In genomic region chr9:13358128-13358527, GRCh38 we compare ENCODE assay signal across 16 cellular contexts.
A peak's percentile ranks its signal among the peaks of the same experiment; 100 is the strongest.
DNase-seq lines count a peak whose midpoint lies in the region; TF ChIP-seq lines count a peak whose summit lies in the region.
"Had no signal": no experiment of that assay in that cellular context is flagged by ENCODE, and none has a peak within 500 bp of the region (broad histone marks: within the 10 kb centered on the region; RNA-seq: fewer than 3 reads in every experiment).

No MANE protein-coding gene starts in this region.

- H3K27ac ChIP-seq in GM23248, result peak overlapping the region; percentile 47
- peak overlapping the region; percentile 4 for H3K27ac ChIP-seq in skeletal muscle tissue (ENCODE audit: low read depth, low read length)
- H3K27ac ChIP-seq: neural progenitor cell had no signal

- no peak overlapping the region for H3K9ac ChIP-seq in GM23248
- H3K9ac ChIP-seq in skeletal muscle tissue (ENCODE audit: low read depth in 1 of 3, low read length in 3 of 3), result no peak overlapping the region
- H3K9ac ChIP-seq: neural progenitor cell had no signal

- no peaks in the 10 kb centered on the region for H3K79me2 ChIP-seq in GM23248 (ENCODE audit: insufficient read depth)

- H3K4me1 Mint-ChIP-seq in glutamatergic neuron (ENCODE audit: low read depth, unreplicated experiment), result no peaks in the 10 kb centered on the region
- H3K4me1 Mint-ChIP-seq: CD4-positive, alpha-beta memory T cell; neural progenitor cell had no signal

- H3K27me3 Mint-ChIP-seq in glutamatergic neuron (ENCODE audit: unreplicated experiment), result no peaks in the 10 kb centered on the region

- no peaks in the 10 kb centered on the region for H3K36me3 Mint-ChIP-seq in glutamatergic neuron (ENCODE audit: unreplicated experiment)
- H3K36me3 Mint-ChIP-seq: CD4-positive, alpha-beta memory T cell; neural progenitor cell had no signal

- in situ Hi-C loops in GM23248 (cut with MboI), result no loop called here

- no peaks in the 10 kb centered on the region for H4K20me1 ChIP-seq in GM23248 (ENCODE audit: insufficient read depth)

- H3K4me2 ChIP-seq in GM23248 (ENCODE audit: unreplicated experiment), result peak overlapping the region; percentile 65
- H3K4me2 ChIP-seq: neural progenitor cell had no signal

- no peaks in the 10 kb centered on the region for H3K9me3 Mint-ChIP-seq in glutamatergic neuron (ENCODE audit: unreplicated experiment)

- TF ChIP-seq CTCF in glutamatergic neuron (IDR thresholded peaks at IDR 0.05; ENCODE audit: partially characterized antibody, unreplicated experiment), result no peak

- H3K4me1 ChIP-seq in GM23248 (ENCODE audit: insufficient read depth) (peaks cover 42% of the 10 kb centered on the region), skeletal muscle tissue (ENCODE audit: control insufficient read depth in 3 of 3, insufficient read depth in 3 of 3, low read length in 3 of 3) (peaks cover 0 to 3% (median 0%) of the 10 kb centered on the region in 3 donors)

- no peaks in the 10 kb centered on the region for H3K36me3 ChIP-seq in GM23248 (ENCODE audit: low read depth)
- H3K36me3 ChIP-seq in skeletal muscle tissue (ENCODE audit: control insufficient read depth in 3 of 3, insufficient read depth in 3 of 3, low read length in 3 of 3), result no peaks in the 10 kb centered on the region
- H3K36me3 ChIP-seq: neural progenitor cell had no signal

- no peak overlapping the region for H3K27ac Mint-ChIP-seq in glutamatergic neuron (ENCODE audit: unreplicated experiment)
- H3K27ac Mint-ChIP-seq: CD4-positive, alpha-beta memory T cell; neural progenitor cell had no signal

- H3K9me3 ChIP-seq in GM23248 (ENCODE audit: low read depth) (no peaks in the 10 kb centered on the region), skeletal muscle tissue (ENCODE audit: control insufficient read depth in 3 of 3, low read length in 3 of 3) (no peaks in the 10 kb centered on the region)

- no peak overlapping the region for H2AFZ ChIP-seq in GM23248
- H2AFZ ChIP-seq: neural progenitor cell had no signal

- H3K9me2 ChIP-seq in GM23248 (ENCODE audit: insufficient read depth), result no peaks in the 10 kb centered on the region

- H3K4me3 ChIP-seq in GM23248, result no peak overlapping the region
- no peak overlapping the region for H3K4me3 ChIP-seq in skeletal muscle tissue (ENCODE audit: low read length in 3 of 3)
- H3K4me3 ChIP-seq: neural progenitor cell had no signal

- H3K27me3 ChIP-seq in GM23248 (replicated peaks; ENCODE audit: insufficient read depth) (no peaks in the 10 kb centered on the region), skeletal muscle tissue (ENCODE audit: control insufficient read depth in 3 of 3, insufficient read depth in 3 of 3, low read length in 3 of 3) (no peaks in the 10 kb centered on the region)
- H3K27me3 ChIP-seq: neural progenitor cell had no signal

- H3K4me3 Mint-ChIP-seq in glutamatergic neuron (ENCODE audit: unreplicated experiment), result no peak overlapping the region
- H3K4me3 Mint-ChIP-seq: CD4-positive, alpha-beta memory T cell; neural progenitor cell had no signal

- DNase-seq in GM23248 (peak; percentile 91), amniotic stem cell (lab: John Stamatoyannopoulos, UW) (peak; percentile 25), iPS-NIHi7 (ENCODE audit: extremely low spot score) (peak; percentile 12), NCI-H146 (lab: John Stamatoyannopoulos, UW) (no peak), SK-N-DZ (ENCODE audit: low spot score) (no peak), SKM-1 treated with dmso at 0.1 percent for 144 hours (lab: John Stamatoyannopoulos, UW; ENCODE audit: unreplicated experiment) (no peak), glutamatergic neuron (no peak)
- DNase-seq: activated CD4-positive, CD25-positive, alpha-beta regulatory T cell; activated T-cell treated with anti-CD3 and anti-CD28 coated beads, Interleukin-2, amount 50 U/mL, for 48 hours; caudate nucleus; CD4-positive, alpha-beta memory T cell; NCI-H1105; NCI-H524; SIG-M5 had no signal

- peaks cover 24% of the 10 kb centered on the region for H3F3A ChIP-seq in GM23248 (ENCODE audit: insufficient read depth)

Comparison
In these comparisons a context has a peak if more than half of its experiments do, and no peak if none do; other contexts are left out.
1. DNase-seq: peak in GM23248 (single experiment), amniotic stem cell (single experiment) and iPS-NIHi7 (single experiment); none in NCI-H146 (single experiment), SK-N-DZ (single experiment), SKM-1 treated with dmso at 0.1 percent for 144 hours (single experiment) and glutamatergic neuron (single experiment).